ENCODE assay signal across 15 cellular contexts in genomic region chr5:6832272-6832671, GRCh38.
DNase-seq lines count a peak whose midpoint lies in the region; ATAC-seq lines count a peak whose summit lies in the region.
"Had no signal": no experiment of that assay in that cellular context is flagged by ENCODE, and none has a peak within 500 bp of the region (broad histone marks: within the 10 kb centered on the region; RNA-seq: fewer than 3 reads in every experiment).

No MANE protein-coding gene starts in this region.

- no peak overlapping the region for H3K4me2 ChIP-seq in trophoblast cell (ENCODE audit: low read length)
- H3K4me2 ChIP-seq: KMS-11 had no signal

- H3K14ac ChIP-seq in trophoblast cell (ENCODE audit: low read length) = no peak overlapping the region

- whole genome bisulfite sequencing in trophoblast cell (ENCODE audit: extremely low coverage, insufficient coverage, insufficient read length) = no CpG with 5 or more reads among the region's 3 CpGs

- no peaks in the 10 kb centered on the region for H3K27me3 Mint-ChIP-seq in activated naive CD8-positive, alpha-beta T cell treated with anti-CD3 and anti-CD28 coated beads, Interleukin-2, amount 10 ng/mL, durations not matched to agents 7 days and 5 days
- H3K27me3 Mint-ChIP-seq in activated naive CD8-positive, alpha-beta T cell treated with anti-CD3 and anti-CD28 coated beads for 36 hours = peaks cover 6% of the 10 kb centered on the region

- H2AK5ac ChIP-seq in trophoblast cell (ENCODE audit: low read length) = no peak overlapping the region

- H3K4ac ChIP-seq in trophoblast cell (ENCODE audit: low read depth, low read length) = no peak overlapping the region

- no peak overlapping the region for H2AFZ ChIP-seq in trophoblast cell (ENCODE audit: insufficient read depth, low read length, poor library complexity)

- H2BK12ac ChIP-seq in trophoblast cell (ENCODE audit: low read length) = no peak overlapping the region

- no peak overlapping the region for H4K12ac ChIP-seq in trophoblast cell (ENCODE audit: low read depth, low read length)

- POLR2A ChIA-PET in activated naive CD8-positive, alpha-beta T cell treated with anti-CD3 and anti-CD28 coated beads, Interleukin-2, amount 10 ng/mL, durations not matched to agents 7 days and 5 days (lab: Charles Lee) = no interaction called here

- H3K9me3 ChIP-seq in trophoblast cell (ENCODE audit: insufficient read depth, low read depth, low read length) = peaks cover 7% of the 10 kb centered on the region
- H3K9me3 ChIP-seq: SJCRH30 had no signal

- peaks cover 53% of the 10 kb centered on the region for H3K4me1 Mint-ChIP-seq in activated naive CD8-positive, alpha-beta T cell treated with anti-CD3 and anti-CD28 coated beads, Interleukin-2, amount 10 ng/mL, durations not matched to agents 7 days and 5 days
- H3K4me1 Mint-ChIP-seq in activated naive CD8-positive, alpha-beta T cell treated with anti-CD3 and anti-CD28 coated beads for 36 hours = peaks cover 37% of the 10 kb centered on the region

- H3K79me2 ChIP-seq in trophoblast cell (ENCODE audit: control insufficient read depth, insufficient read depth, low read length, poor library complexity) = no peaks in the 10 kb centered on the region

- DNase-seq in activated naive CD8-positive, alpha-beta T cell treated with anti-CD3 and anti-CD28 coated beads, Interleukin-2, amount 10 ng/mL, durations not matched to agents 7 days and 5 days = no peak
- DNase-seq in activated naive CD8-positive, alpha-beta T cell treated with anti-CD3 and anti-CD28 coated beads for 36 hours = no peak
- peak; percentile 12 for DNase-seq in NCI-H69 (lab: John Stamatoyannopoulos, UW)
- no peak for DNase-seq in trophoblast cell
- DNase-seq in left cardiac atrium = no peak
- DNase-seq in activated CD4-positive, CD25-positive, alpha-beta regulatory T cell treated with anti-CD3 and anti-CD28 coated beads, Interleukin-2, amount 50 U/mL, for 72 hours = no peak
- DNase-seq: CD8-positive, alpha-beta memory T cell; EL; GF-D8; IMR-90; NCI-H2171 treated with DMSO at 0.1 percent for 48 hours; OCI-M1; SJCRH30 had no signal

- H3K27me3 ChIP-seq in trophoblast cell (ENCODE audit: insufficient read depth, low read length) = no peaks in the 10 kb centered on the region
- H3K27me3 ChIP-seq: SJCRH30 had no signal

- no peaks in the 10 kb centered on the region for H3K36me3 ChIP-seq in trophoblast cell (ENCODE audit: control insufficient read depth in 1 of 2, insufficient read depth in 2 of 2, low read length in 2 of 2)
- H3K36me3 ChIP-seq: SJCRH30 had no signal

- H2BK120ac ChIP-seq in trophoblast cell (ENCODE audit: insufficient read depth, low read length, poor library complexity) = no peak overlapping the region

- peak overlapping the region; percentile 18 for H3K23ac ChIP-seq in trophoblast cell (ENCODE audit: low read length)

- no peak overlapping the region for H3K4me3 ChIP-seq in trophoblast cell (ENCODE audit: low read depth, low read length)
- H3K4me3 ChIP-seq: SJCRH30 had no signal

- no peak overlapping the region for H4K91ac ChIP-seq in trophoblast cell (ENCODE audit: low read depth, low read length)

- no peak overlapping the region for H3K27ac ChIP-seq in trophoblast cell (ENCODE audit: low read depth, low read length)
- H3K27ac ChIP-seq: KMS-11, SJCRH30 had no signal

- intact Hi-C loops in left cardiac atrium (cut with DNase I) = no loop called here

- H3K36me3 Mint-ChIP-seq in activated naive CD8-positive, alpha-beta T cell treated with anti-CD3 and anti-CD28 coated beads, Interleukin-2, amount 10 ng/mL, durations not matched to agents 7 days and 5 days = peaks cover 4% of the 10 kb centered on the region
- no peaks in the 10 kb centered on the region for H3K36me3 Mint-ChIP-seq in activated naive CD8-positive, alpha-beta T cell treated with anti-CD3 and anti-CD28 coated beads for 36 hours

- no peak overlapping the region for H3K4me3 Mint-ChIP-seq in activated naive CD8-positive, alpha-beta T cell treated with anti-CD3 and anti-CD28 coated beads, Interleukin-2, amount 10 ng/mL, durations not matched to agents 7 days and 5 days
- no peak overlapping the region for H3K4me3 Mint-ChIP-seq in activated naive CD8-positive, alpha-beta T cell treated with anti-CD3 and anti-CD28 coated beads for 36 hours
- H3K4me3 Mint-ChIP-seq: CD8-positive, alpha-beta memory T cell had no signal

- H3K27ac Mint-ChIP-seq in activated naive CD8-positive, alpha-beta T cell treated with anti-CD3 and anti-CD28 coated beads, Interleukin-2, amount 10 ng/mL, durations not matched to agents 7 days and 5 days = peak overlapping the region; percentile 48
- H3K27ac Mint-ChIP-seq in activated naive CD8-positive, alpha-beta T cell treated with anti-CD3 and anti-CD28 coated beads for 36 hours = no peak overlapping the region

- H3K79me1 ChIP-seq in trophoblast cell (ENCODE audit: low read length) = no peaks in the 10 kb centered on the region

- no peak overlapping the region for H3K18ac ChIP-seq in trophoblast cell (ENCODE audit: low read length)

- no peaks in the 10 kb centered on the region for H3K4me1 ChIP-seq in trophoblast cell (ENCODE audit: control insufficient read depth in 1 of 2, insufficient read depth in 2 of 2, low read length in 2 of 2)
- H3K4me1 ChIP-seq: SJCRH30 had no signal

- peaks cover 6% of the 10 kb centered on the region for H3K9me3 Mint-ChIP-seq in activated naive CD8-positive, alpha-beta T cell treated with anti-CD3 and anti-CD28 coated beads, Interleukin-2, amount 10 ng/mL, durations not matched to agents 7 days and 5 days
- H3K9me3 Mint-ChIP-seq in activated naive CD8-positive, alpha-beta T cell treated with anti-CD3 and anti-CD28 coated beads for 36 hours = peaks cover 12% of the 10 kb centered on the region

- no peak overlapping the region for H3K9ac ChIP-seq in trophoblast cell (ENCODE audit: low read length)
- H3K9ac ChIP-seq: KMS-11 had no signal

- ATAC-seq in activated naive CD8-positive, alpha-beta T cell treated with anti-CD3 and anti-CD28 coated beads, Interleukin-2, amount 10 ng/mL, durations not matched to agents 7 days and 5 days (ENCODE audit: low read depth) = no peak
- ATAC-seq in left cardiac atrium = no peak
- ATAC-seq in GM18517 (IDR thresholded peaks at IDR 0.05; ENCODE audit: unreplicated experiment) = no peak

- H4K8ac ChIP-seq in trophoblast cell (ENCODE audit: low read depth, low read length) = no peak overlapping the region

- no peak overlapping the region for H2BK5ac ChIP-seq in trophoblast cell (ENCODE audit: low read depth, low read length, poor library complexity)
